Comparison of ENCODE assay signal across 1 cellular context in the genomic region with DNA sequence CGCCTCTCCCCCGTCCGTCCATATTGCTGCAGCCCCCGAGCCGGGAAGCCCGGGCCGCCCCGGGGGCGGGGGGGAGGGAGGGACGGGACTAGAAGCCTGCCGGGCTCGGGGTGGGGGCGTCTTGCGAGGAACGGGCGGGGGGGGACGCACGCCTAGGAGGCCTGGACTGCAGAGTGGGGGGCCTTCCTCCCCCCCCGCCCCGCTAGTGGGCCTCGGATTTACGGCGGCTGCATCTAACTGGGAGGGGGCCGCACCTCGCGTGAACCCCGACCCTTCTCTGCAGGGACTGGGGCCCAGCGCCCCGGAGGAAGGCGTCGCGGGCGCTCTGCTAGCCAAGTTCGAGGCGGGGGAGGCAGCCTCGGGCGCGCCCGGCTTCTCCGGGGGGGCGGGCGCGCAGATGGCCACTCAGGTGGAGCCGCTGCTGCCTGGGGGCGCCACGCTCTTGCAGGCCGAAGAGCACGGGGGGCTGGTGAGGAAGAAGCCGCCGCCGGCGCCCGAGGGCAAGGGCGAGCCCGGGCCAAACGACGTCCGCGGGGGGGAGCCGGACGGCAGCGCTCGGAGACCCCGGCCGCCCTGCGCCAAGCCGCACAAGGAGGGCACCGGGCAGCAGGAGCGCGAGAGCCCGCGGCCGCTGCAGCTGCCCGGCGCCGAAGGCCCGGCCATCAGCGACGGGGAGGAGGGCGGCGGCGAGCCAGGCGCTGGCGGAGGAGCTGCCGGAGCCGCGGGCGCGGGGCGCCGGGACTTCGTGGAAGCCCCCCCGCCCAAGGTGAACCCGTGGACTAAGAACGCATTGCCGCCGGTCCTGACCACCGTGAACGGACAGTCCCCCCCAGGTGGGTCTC.
TF ChIP-seq lines count a peak whose summit lies in the region.

A gene (plus strand): TSS at position 17 of the 842 bp plus-strand sequence. CDS start 381 bp downstream, at position 398.

TF ChIP-seq in HepG2, 621 proteins besides CTCF, POLR2A, EP300 and RAD21 (continued from another document and continues in another):
- TF ChIP-seq ZNF256 (CRISPR knock-in tag; conservative IDR thresholded peaks at IDR 0.05) (no peak), TARDBP (CRISPR knock-in tag; IDR thresholded peaks at IDR 0.05) (no peak), ZNF550 (CRISPR knock-in tag; IDR thresholded peaks at IDR 0.05; ENCODE audit: borderline replicate concordance) (no peak), TBP (CRISPR knock-in tag; IDR thresholded peaks at IDR 0.05) (no peak), ZFP62 (CRISPR knock-in tag; IDR thresholded peaks at IDR 0.05) (no peak), ZNF790 (CRISPR knock-in tag; IDR thresholded peaks at IDR 0.05; ENCODE audit: borderline replicate concordance) (peak; percentile 75; the same call in 1 of the 2 replicates), RFXAP (CRISPR knock-in tag; IDR thresholded peaks at IDR 0.05; ENCODE audit: borderline replicate concordance) (0 out of 2 replicates have a peak, but pooled peaks have one; percentile 12), ATRX (CRISPR knock-in tag; IDR thresholded peaks at IDR 0.05; ENCODE audit: borderline replicate concordance) (no peak), ZNF34 (CRISPR knock-in tag; IDR thresholded peaks at IDR 0.05; ENCODE audit: borderline replicate concordance) (no peak), ZNF605 (CRISPR knock-in tag; IDR thresholded peaks at IDR 0.05) (no peak), POGZ (CRISPR knock-in tag; IDR thresholded peaks at IDR 0.05) (no peak), ZNF746 (CRISPR knock-in tag; IDR thresholded peaks at IDR 0.05) (no peak; the same call in 1 of the 2 replicates), ATM (IDR thresholded peaks at IDR 0.05; ENCODE audit: borderline replicate concordance) (no peak), HMGA1 (CRISPR knock-in tag; conservative IDR thresholded peaks at IDR 0.05) (no peak), GPN1 (CRISPR knock-in tag; IDR thresholded peaks at IDR 0.05; ENCODE audit: borderline replicate concordance) (no peak), POLR2AphosphoS2 (IDR thresholded peaks at IDR 0.05; ENCODE audit: low read depth, low read length) (no peak), SOX5 (CRISPR knock-in tag; IDR thresholded peaks at IDR 0.05; ENCODE audit: borderline replicate concordance) (no peak), SATB2 (CRISPR knock-in tag; IDR thresholded peaks at IDR 0.05) (no peak), ZNF501 (CRISPR knock-in tag; IDR thresholded peaks at IDR 0.05) (no peak), ZNF432 (CRISPR knock-in tag; IDR thresholded peaks at IDR 0.05; ENCODE audit: borderline replicate concordance) (no peak), BCL6 (CRISPR knock-in tag; IDR thresholded peaks at IDR 0.05) (no peak), ARNT2 (CRISPR knock-in tag; IDR thresholded peaks at IDR 0.05; ENCODE audit: low read depth) (no peak; the same call in 1 of the 2 replicates), HNRNPUL1 (IDR thresholded peaks at IDR 0.05; ENCODE audit: low read depth, low read length) (no peak), ZNF558 (CRISPR knock-in tag; IDR thresholded peaks at IDR 0.05; ENCODE audit: borderline replicate concordance) (no peak; the same call in 1 of the 2 replicates), ZNF484 (CRISPR knock-in tag; IDR thresholded peaks at IDR 0.05; ENCODE audit: borderline replicate concordance, low read depth) (no peak), CBFB (CRISPR knock-in tag; IDR thresholded peaks at IDR 0.05) (no peak), FOXP1 (IDR thresholded peaks at IDR 0.05) (no peak), FOXP1 (CRISPR knock-in tag; IDR thresholded peaks at IDR 0.05) (no peak), GATA4 (IDR thresholded peaks at IDR 0.05; ENCODE audit: borderline replicate concordance, low read depth) (no peak), SIX4 (CRISPR knock-in tag; IDR thresholded peaks at IDR 0.05) (no peak), ZNF616 (CRISPR knock-in tag; IDR thresholded peaks at IDR 0.05; ENCODE audit: low read depth) (no peak), GABPB1 (CRISPR knock-in tag; IDR thresholded peaks at IDR 0.05) (no peak), JUND (CRISPR knock-in tag; IDR thresholded peaks at IDR 0.05) (no peak), STAG1 (CRISPR knock-in tag; IDR thresholded peaks at IDR 0.05) (no peak), MXI1 (IDR thresholded peaks at IDR 0.05; ENCODE audit: borderline replicate concordance, low read depth, low read length) (no peak)
- TF ChIP-seq, protein P1, sequence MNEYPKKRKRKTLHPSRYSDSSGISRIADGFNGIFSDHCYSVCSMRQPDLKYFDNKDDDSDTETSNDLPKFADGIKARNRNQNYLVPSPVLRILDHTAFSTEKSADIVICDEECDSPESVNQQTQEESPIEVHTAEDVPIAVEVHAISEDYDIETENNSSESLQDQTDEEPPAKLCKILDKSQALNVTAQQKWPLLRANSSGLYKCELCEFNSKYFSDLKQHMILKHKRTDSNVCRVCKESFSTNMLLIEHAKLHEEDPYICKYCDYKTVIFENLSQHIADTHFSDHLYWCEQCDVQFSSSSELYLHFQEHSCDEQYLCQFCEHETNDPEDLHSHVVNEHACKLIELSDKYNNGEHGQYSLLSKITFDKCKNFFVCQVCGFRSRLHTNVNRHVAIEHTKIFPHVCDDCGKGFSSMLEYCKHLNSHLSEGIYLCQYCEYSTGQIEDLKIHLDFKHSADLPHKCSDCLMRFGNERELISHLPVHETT (CRISPR knock-in tag; conservative IDR thresholded peaks at IDR 0.05) = no peak
- TF ChIP-seq, protein P2, sequence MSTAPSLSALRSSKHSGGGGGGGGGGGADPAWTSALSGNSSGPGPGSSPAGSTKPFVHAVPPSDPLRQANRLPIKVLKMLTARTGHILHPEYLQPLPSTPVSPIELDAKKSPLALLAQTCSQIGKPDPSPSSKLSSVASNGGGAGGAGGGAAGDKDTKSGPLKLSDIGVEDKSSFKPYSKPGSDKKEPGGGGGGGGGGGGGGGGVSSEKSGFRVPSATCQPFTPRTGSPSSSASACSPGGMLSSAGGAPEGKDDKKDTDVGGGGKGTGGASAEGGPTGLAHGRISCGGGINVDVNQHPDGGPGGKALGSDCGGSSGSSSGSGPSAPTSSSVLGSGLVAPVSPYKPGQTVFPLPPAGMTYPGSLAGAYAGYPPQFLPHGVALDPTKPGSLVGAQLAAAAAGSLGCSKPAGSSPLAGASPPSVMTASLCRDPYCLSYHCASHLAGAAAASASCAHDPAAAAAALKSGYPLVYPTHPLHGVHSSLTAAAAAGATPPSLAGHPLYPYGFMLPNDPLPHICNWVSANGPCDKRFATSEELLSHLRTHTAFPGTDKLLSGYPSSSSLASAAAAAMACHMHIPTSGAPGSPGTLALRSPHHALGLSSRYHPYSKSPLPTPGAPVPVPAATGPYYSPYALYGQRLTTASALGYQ (CRISPR knock-in tag; IDR thresholded peaks at IDR 0.05) = no peak
- TF ChIP-seq, protein P3, sequence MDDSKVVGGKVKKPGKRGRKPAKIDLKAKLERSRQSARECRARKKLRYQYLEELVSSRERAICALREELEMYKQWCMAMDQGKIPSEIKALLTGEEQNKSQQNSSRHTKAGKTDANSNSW (CRISPR knock-in tag; IDR thresholded peaks at IDR 0.05; ENCODE audit: borderline replicate concordance) = no peak
- TF ChIP-seq, protein P4, sequence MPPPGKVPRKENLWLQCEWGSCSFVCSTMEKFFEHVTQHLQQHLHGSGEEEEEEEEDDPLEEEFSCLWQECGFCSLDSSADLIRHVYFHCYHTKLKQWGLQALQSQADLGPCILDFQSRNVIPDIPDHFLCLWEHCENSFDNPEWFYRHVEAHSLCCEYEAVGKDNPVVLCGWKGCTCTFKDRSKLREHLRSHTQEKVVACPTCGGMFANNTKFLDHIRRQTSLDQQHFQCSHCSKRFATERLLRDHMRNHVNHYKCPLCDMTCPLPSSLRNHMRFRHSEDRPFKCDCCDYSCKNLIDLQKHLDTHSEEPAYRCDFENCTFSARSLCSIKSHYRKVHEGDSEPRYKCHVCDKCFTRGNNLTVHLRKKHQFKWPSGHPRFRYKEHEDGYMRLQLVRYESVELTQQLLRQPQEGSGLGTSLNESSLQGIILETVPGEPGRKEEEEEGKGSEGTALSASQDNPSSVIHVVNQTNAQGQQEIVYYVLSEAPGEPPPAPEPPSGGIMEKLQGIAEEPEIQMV (CRISPR knock-in tag; IDR thresholded peaks at IDR 0.05; ENCODE audit: low read depth) = peak; percentile 28; the same call in 1 of the 2 replicates
- TF ChIP-seq, protein P5, sequence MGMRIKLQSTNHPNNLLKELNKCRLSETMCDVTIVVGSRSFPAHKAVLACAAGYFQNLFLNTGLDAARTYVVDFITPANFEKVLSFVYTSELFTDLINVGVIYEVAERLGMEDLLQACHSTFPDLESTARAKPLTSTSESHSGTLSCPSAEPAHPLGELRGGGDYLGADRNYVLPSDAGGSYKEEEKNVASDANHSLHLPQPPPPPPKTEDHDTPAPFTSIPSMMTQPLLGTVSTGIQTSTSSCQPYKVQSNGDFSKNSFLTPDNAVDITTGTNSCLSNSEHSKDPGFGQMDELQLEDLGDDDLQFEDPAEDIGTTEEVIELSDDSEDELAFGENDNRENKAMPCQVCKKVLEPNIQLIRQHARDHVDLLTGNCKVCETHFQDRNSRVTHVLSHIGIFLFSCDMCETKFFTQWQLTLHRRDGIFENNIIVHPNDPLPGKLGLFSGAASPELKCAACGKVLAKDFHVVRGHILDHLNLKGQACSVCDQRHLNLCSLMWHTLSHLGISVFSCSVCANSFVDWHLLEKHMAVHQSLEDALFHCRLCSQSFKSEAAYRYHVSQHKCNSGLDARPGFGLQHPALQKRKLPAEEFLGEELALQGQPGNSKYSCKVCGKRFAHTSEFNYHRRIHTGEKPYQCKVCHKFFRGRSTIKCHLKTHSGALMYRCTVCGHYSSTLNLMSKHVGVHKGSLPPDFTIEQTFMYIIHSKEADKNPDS (CRISPR knock-in tag; IDR thresholded peaks at IDR 0.05) = no peak
- TF ChIP-seq, protein P6, sequence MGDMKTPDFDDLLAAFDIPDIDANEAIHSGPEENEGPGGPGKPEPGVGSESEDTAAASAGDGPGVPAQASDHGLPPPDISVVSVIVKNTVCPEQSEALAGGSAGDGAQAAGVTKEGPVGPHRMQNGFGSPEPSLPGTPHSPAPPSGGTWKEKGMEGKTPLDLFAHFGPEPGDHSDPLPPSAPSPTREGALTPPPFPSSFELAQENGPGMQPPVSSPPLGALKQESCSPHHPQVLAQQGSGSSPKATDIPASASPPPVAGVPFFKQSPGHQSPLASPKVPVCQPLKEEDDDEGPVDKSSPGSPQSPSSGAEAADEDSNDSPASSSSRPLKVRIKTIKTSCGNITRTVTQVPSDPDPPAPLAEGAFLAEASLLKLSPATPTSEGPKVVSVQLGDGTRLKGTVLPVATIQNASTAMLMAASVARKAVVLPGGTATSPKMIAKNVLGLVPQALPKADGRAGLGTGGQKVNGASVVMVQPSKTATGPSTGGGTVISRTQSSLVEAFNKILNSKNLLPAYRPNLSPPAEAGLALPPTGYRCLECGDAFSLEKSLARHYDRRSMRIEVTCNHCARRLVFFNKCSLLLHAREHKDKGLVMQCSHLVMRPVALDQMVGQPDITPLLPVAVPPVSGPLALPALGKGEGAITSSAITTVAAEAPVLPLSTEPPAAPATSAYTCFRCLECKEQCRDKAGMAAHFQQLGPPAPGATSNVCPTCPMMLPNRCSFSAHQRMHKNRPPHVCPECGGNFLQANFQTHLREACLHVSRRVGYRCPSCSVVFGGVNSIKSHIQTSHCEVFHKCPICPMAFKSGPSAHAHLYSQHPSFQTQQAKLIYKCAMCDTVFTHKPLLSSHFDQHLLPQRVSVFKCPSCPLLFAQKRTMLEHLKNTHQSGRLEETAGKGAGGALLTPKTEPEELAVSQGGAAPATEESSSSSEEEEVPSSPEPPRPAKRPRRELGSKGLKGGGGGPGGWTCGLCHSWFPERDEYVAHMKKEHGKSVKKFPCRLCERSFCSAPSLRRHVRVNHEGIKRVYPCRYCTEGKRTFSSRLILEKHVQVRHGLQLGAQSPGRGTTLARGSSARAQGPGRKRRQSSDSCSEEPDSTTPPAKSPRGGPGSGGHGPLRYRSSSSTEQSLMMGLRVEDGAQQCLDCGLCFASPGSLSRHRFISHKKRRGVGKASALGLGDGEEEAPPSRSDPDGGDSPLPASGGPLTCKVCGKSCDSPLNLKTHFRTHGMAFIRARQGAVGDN (CRISPR knock-in tag; IDR thresholded peaks at IDR 0.05) = no peak
- TF ChIP-seq, protein P7, sequence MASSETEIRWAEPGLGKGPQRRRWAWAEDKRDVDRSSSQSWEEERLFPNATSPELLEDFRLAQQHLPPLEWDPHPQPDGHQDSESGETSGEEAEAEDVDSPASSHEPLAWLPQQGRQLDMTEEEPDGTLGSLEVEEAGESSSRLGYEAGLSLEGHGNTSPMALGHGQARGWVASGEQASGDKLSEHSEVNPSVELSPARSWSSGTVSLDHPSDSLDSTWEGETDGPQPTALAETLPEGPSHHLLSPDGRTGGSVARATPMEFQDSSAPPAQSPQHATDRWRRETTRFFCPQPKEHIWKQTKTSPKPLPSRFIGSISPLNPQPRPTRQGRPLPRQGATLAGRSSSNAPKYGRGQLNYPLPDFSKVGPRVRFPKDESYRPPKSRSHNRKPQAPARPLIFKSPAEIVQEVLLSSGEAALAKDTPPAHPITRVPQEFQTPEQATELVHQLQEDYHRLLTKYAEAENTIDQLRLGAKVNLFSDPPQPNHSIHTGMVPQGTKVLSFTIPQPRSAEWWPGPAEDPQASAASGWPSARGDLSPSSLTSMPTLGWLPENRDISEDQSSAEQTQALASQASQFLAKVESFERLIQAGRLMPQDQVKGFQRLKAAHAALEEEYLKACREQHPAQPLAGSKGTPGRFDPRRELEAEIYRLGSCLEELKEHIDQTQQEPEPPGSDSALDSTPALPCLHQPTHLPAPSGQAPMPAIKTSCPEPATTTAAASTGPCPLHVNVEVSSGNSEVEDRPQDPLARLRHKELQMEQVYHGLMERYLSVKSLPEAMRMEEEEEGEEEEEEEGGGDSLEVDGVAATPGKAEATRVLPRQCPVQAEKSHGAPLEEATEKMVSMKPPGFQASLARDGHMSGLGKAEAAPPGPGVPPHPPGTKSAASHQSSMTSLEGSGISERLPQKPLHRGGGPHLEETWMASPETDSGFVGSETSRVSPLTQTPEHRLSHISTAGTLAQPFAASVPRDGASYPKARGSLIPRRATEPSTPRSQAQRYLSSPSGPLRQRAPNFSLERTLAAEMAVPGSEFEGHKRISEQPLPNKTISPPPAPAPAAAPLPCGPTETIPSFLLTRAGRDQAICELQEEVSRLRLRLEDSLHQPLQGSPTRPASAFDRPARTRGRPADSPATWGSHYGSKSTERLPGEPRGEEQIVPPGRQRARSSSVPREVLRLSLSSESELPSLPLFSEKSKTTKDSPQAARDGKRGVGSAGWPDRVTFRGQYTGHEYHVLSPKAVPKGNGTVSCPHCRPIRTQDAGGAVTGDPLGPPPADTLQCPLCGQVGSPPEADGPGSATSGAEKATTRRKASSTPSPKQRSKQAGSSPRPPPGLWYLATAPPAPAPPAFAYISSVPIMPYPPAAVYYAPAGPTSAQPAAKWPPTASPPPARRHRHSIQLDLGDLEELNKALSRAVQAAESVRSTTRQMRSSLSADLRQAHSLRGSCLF (CRISPR knock-in tag; IDR thresholded peaks at IDR 0.05; ENCODE audit: borderline replicate concordance) = no peak
